In the genomic region with DNA sequence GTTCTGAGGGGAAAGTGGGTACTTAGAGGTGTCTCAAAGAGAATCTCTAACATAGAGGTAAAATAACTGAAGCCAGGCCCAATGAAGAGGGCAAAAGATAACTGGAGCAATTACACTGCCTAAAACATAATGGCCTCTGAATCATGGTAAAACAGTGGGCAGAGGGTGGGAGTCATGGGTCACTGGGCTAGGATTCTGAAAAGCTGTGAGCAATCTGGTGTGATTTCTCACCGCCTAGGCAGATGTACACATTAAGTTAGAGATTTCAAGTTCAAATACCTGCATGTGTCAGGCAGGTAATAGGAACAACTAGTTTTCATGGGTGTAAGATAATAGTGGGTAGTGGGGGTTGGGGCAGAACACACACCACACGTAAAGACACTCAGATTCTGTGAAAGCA, we compare ENCODE assay signal across 21 cellular contexts. TPM values are rescaled to one million over a fixed set of nuclear protein-coding genes. Genes with fewer than 3 reads are reported as not detected.
A peak's percentile ranks its signal among the peaks of the same experiment; 100 is the strongest.
DNase-seq lines count a peak whose midpoint lies in the region; ATAC-seq and TF ChIP-seq lines count a peak whose summit lies in the region.
"Had no signal": no experiment of that assay in that cellular context is flagged by ENCODE, and none has a peak within 500 bp of the region (broad histone marks: within the 10 kb centered on the region; RNA-seq: fewer than 3 reads in every experiment).

No MANE protein-coding gene starts in this region.

- TF ChIP-seq CTCF in sigmoid colon (IDR thresholded peaks at IDR 0.05) (no peak), brain microvascular endothelial cell (IDR thresholded peaks at IDR 0.05; ENCODE audit: low read depth, low read length, missing control alignments) (no peak)

- H3K36me3 ChIP-seq in sigmoid colon (no peaks in the 10 kb centered on the region), brain microvascular endothelial cell (replicated peaks) (no peaks in the 10 kb centered on the region)
- H3K36me3 ChIP-seq in CD4-positive, alpha-beta memory T cell (ENCODE audit: insufficient read depth, low read length), result no peaks in the 10 kb centered on the region
- H3K36me3 ChIP-seq: BLaER1 had no signal

- no peaks in the 10 kb centered on the region for H3K36me3 Mint-ChIP-seq in T-helper 17 cell (ENCODE audit: low read depth)
- H3K36me3 Mint-ChIP-seq in CD4-positive, alpha-beta memory T cell, result no peaks in the 10 kb centered on the region
- H3K36me3 Mint-ChIP-seq: CD4-positive, CD25-positive, alpha-beta regulatory T cell; CD8-positive, alpha-beta memory T cell had no signal

- no peaks in the 10 kb centered on the region for H3K27me3 ChIP-seq in sigmoid colon
- H3K27me3 ChIP-seq in CD4-positive, alpha-beta memory T cell (ENCODE audit: insufficient read depth, low read length), result no peaks in the 10 kb centered on the region
- no peaks in the 10 kb centered on the region for H3K27me3 ChIP-seq in brain microvascular endothelial cell (replicated peaks)
- H3K27me3 ChIP-seq: BLaER1 had no signal

- DNase-seq in Caki2 (ENCODE audit: low read depth), result peak; percentile 18
- DNase-seq in T-helper 17 cell, result no peak
- DNase-seq in kidney glomerular epithelial cell (lab: John Stamatoyannopoulos, UW), result peak; percentile 33
- DNase-seq in renal cortical epithelial cell (ENCODE audit: low read depth), result peak; percentile 69
- DNase-seq in sigmoid colon, result no peak
- DNase-seq in CD4-positive, alpha-beta memory T cell, result no peak
- DNase-seq in brain microvascular endothelial cell, result no peak
- DNase-seq: CD4-positive, CD25-positive, alpha-beta regulatory T cell; CD8-positive, alpha-beta memory T cell; COR-L47; DMS153; DND-41; H9; HFFc6 had no signal

- H3K4me1 Mint-ChIP-seq in T-helper 17 cell, result peaks cover 8% of the 10 kb centered on the region
- H3K4me1 Mint-ChIP-seq in CD4-positive, alpha-beta memory T cell, result peaks cover 5 to 10% (median 8%) of the 10 kb centered on the region in 4 donors
- H3K4me1 Mint-ChIP-seq: GM23338, H9 had no signal

- H3K27ac Mint-ChIP-seq in T-helper 17 cell, result peak overlapping the region; percentile 77
- no peak overlapping the region for H3K27ac Mint-ChIP-seq in CD4-positive, alpha-beta memory T cell
- H3K27ac Mint-ChIP-seq: B cell; CD8-positive, alpha-beta memory T cell; GM23338; HFFc6 had no signal

- intact Hi-C loops in sigmoid colon (cut with DNase I), result no loop called here
- intact Hi-C loops in CD4-positive, alpha-beta memory T cell (cut with micrococcal nuclease), result no loop called here

- H3K9me3 Mint-ChIP-seq in CD4-positive, alpha-beta memory T cell, result peaks cover 0 to 9% (median 0%) of the 10 kb centered on the region in 8 donors
- H3K9me3 Mint-ChIP-seq: GM23338, H9, HFFc6 had no signal

- no peak overlapping the region for H3K4me3 ChIP-seq in sigmoid colon
- H3K4me3 ChIP-seq in CD4-positive, alpha-beta memory T cell (ENCODE audit: low read length in 2 of 2), result no peak overlapping the region
- no peak overlapping the region for H3K4me3 ChIP-seq in brain microvascular endothelial cell (ENCODE audit: low read depth, low read length)
- H3K4me3 ChIP-seq: BLaER1, GM23338 had no signal

- H3K4me1 ChIP-seq in sigmoid colon, result no peaks in the 10 kb centered on the region
- H3K4me1 ChIP-seq in CD4-positive, alpha-beta memory T cell (ENCODE audit: insufficient read depth, low read length), result no peaks in the 10 kb centered on the region

- TF ChIP-seq POLR2A in sigmoid colon (IDR thresholded peaks at IDR 0.05), result no peak

- no peak for TF ChIP-seq EP300 in sigmoid colon (IDR thresholded peaks at IDR 0.05)

- ATAC-seq in T-helper 17 cell (no peak), HG02798 (IDR thresholded peaks at IDR 0.05; ENCODE audit: poor library complexity, unreplicated experiment) (no peak)
- ATAC-seq: GM23338, HCT116 had no signal

- no peaks in the 10 kb centered on the region for H3K9me3 ChIP-seq in T-helper 17 cell (ENCODE audit: control insufficient read depth, low read length, poor library complexity, severe bottlenecking)
- no peaks in the 10 kb centered on the region for H3K9me3 ChIP-seq in sigmoid colon
- no peaks in the 10 kb centered on the region for H3K9me3 ChIP-seq in CD4-positive, alpha-beta memory T cell (ENCODE audit: control insufficient read depth in 1 of 2, low read length in 2 of 2)
- H3K9me3 ChIP-seq: BLaER1 had no signal

- H3K27ac ChIP-seq in sigmoid colon (no peak overlapping the region), brain microvascular endothelial cell (no peak overlapping the region)
- no peak overlapping the region for H3K27ac ChIP-seq in CD4-positive, alpha-beta memory T cell (ENCODE audit: low read depth, low read length)
- H3K27ac ChIP-seq: 22Rv1, BLaER1, C4-2B had no signal

- POLR2A ChIA-PET in CD4-positive, alpha-beta memory T cell (lab: Charles Lee; ENCODE audit: partially characterized antibody), result no interaction called here

- CTCF ChIA-PET in CD4-positive, alpha-beta memory T cell (lab: Charles Lee; ENCODE audit: partially characterized antibody), result no interaction called here

- peaks cover 5% of the 10 kb centered on the region for H3K27me3 Mint-ChIP-seq in T-helper 17 cell
- H3K27me3 Mint-ChIP-seq in CD4-positive, alpha-beta memory T cell, result peaks cover 0 to 4% of the 10 kb centered on the region in 2 donors
- H3K27me3 Mint-ChIP-seq: CD4-positive, CD25-positive, alpha-beta regulatory T cell had no signal

- in situ Hi-C loops in Caki2 (cut with HindIII; ENCODE audit: low pct_unique_long_range_greater_than_20kb, low sequenced_read_pairs), result no loop called here
- in situ Hi-C loops in brain microvascular endothelial cell (cut with HindIII; ENCODE audit: low pct_ligation_motif_present, low sequenced_read_pairs), result no loop called here

- no peak overlapping the region for H3K4me3 Mint-ChIP-seq in T-helper 17 cell
- H3K4me3 Mint-ChIP-seq in CD4-positive, alpha-beta memory T cell, result no peak overlapping the region
- H3K4me3 Mint-ChIP-seq: B cell; CD4-positive, CD25-positive, alpha-beta regulatory T cell; CD8-positive, alpha-beta memory T cell; GM23338; H9; HFFc6 had no signal

- 81 to 82% methylated on average over 2 of the region's 2 CpGs for WGBS in sigmoid colon, 2 donors

RNA-seq across cellular contexts. Expression of a gene that starts 45.6 kb away (rescaled TPM):
- 14.6 and 36.1 TPM in 2 replicates for total RNA-seq in Caki2 (2014; rRNA removed; shearing (Covaris generic); ENCODE audit: low replicate concordance)
- 10 to 100 TPM in 1 of 2 donors, 1 to 10 TPM in 1; 9.6 to 15.3 TPM for total RNA-seq in T-helper 17 cell
- 20.0 and 35.3 TPM in 2 replicates for total RNA-seq in renal cortical epithelial cell
- 10 to 100 TPM; 15.2 to 20.7 (median 18.6) TPM for total RNA-seq in sigmoid colon
- 10 to 100 TPM in 1 of 3 donors, 1 to 10 TPM in 2; 7.2 to 10.9 (median 7.9) TPM for polyA plus RNA-seq in sigmoid colon
- total RNA-seq in CD4-positive, alpha-beta memory T cell, result 10 to 100 TPM; 18.0 to 19.7 TPM
- polyA plus RNA-seq in CD4-positive, alpha-beta memory T cell, result 10 to 100 TPM; 30.3 to 41.1 TPM

Comparison
In these comparisons a context has a peak if more than half of its experiments do, and no peak if none do; other contexts are left out.
1. DNase-seq: peak in Caki2 (single experiment), kidney glomerular epithelial cell (single experiment) and renal cortical epithelial cell (single experiment); none in T-helper 17 cell (0 of 3), sigmoid colon (single experiment), CD4-positive, alpha-beta memory T cell (0 of 5) and brain microvascular endothelial cell (single experiment).